Comparison of ENCODE assay signal across 18 cellular contexts in genomic region chr14:96320605-96321004, GRCh38.
"Had no signal": no experiment of that assay in that cellular context is flagged by ENCODE, and none has a peak within 500 bp of the region (broad histone marks: within the 10 kb centered on the region; RNA-seq: fewer than 3 reads in every experiment).

No MANE protein-coding gene starts in this region.

- DNase-seq: effector CD4-positive, alpha-beta T cell; endodermal cell; erythroblast; foreskin keratinocyte; head of caudate nucleus; hippocampal formation; mesendoderm; naive B cell; occipital lobe; pancreas; right cardiac atrium; small intestine; stimulated activated CD4-positive, alpha-beta T cell treated with anti-CD3 and anti-CD28 coated beads, Interleukin-12 subunit alpha, Interleukin-12 subunit beta, amount 100 ng/mL, for 4 hours; stimulated activated CD4-positive, alpha-beta T cell treated with anti-CD3 and anti-CD28 coated beads, Interleukin-2, amount 100 ng/mL, for 48 hours; stimulated activated naive CD8-positive, alpha-beta T cell treated with anti-CD3 and anti-CD28 coated beads, Interleukin-15, Interleukin-2, amounts not matched to agents 100 U/mL and 50 U/mL, for 24 hours; thyroid gland had no signal

- ATAC-seq: foreskin keratinocyte; pancreas; right cardiac atrium; stimulated activated naive CD8-positive, alpha-beta T cell treated with anti-CD3 and anti-CD28 coated beads, Interleukin-15, Interleukin-2, amounts not matched to agents 100 U/mL and 50 U/mL, for 24 hours had no signal

- FAIRE-seq: endothelial cell of umbilical vein, pancreas, small intestine, urothelium cell line had no signal
